ENCODE assay signal across 9 cellular contexts in genomic region chr2:59998324-59998723, GRCh38.
"Had no signal": no experiment of that assay in that cellular context is flagged by ENCODE, and none has a peak within 500 bp of the region (broad histone marks: within the 10 kb centered on the region; RNA-seq: fewer than 3 reads in every experiment).

No MANE protein-coding gene starts in this region.

- H3K36me3 Mint-ChIP-seq: IgD-negative memory B cell had no signal

- H3K9me3 Mint-ChIP-seq: H9, IgD-negative memory B cell had no signal

- H3K27ac Mint-ChIP-seq: H9, IgD-negative memory B cell had no signal

- DNase-seq: GM23248, GOT3, H9, HCEC 1CT, KBM-7 had no signal

- H3K27me3 Mint-ChIP-seq: IgD-negative memory B cell had no signal

- H2AFZ ChIP-seq: GM23248 had no signal

- H3K4me2 ChIP-seq: KMS-11 had no signal

- H3K9ac ChIP-seq: GM23248, KMS-11 had no signal

- H3K4me3 ChIP-seq: GM23248 had no signal

- H3K4me3 Mint-ChIP-seq: H9 had no signal

- H3K27ac ChIP-seq: GM23248, HL-60, KMS-11 had no signal

- ATAC-seq: HepG2 had no signal
